Comparison of ENCODE assay signal across 19 cellular contexts in the genomic region with DNA sequence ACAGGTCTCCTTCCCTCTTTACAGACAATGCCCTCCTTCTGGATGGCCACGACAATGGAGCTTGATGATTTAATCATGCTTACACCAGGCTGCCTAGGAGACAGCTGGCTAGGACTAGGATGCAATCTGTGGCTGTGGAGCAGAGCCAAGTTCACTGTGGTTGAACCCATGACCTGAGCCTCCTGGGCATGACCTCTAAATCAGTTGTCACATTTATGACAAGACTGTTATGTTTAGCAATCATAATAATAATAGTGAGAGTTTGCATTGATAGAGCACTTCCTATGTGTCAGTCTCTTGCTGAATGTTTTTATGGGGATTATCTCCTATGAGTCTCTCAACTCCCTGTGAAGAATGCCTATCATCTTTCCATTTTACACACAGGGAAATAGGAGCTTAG.
A peak's percentile ranks its signal among the peaks of the same experiment; 100 is the strongest.
DNase-seq lines count a peak whose midpoint lies in the region; ATAC-seq, FAIRE-seq and TF ChIP-seq lines count a peak whose summit lies in the region.
"Had no signal": no experiment of that assay in that cellular context is flagged by ENCODE, and none has a peak within 500 bp of the region (broad histone marks: within the 10 kb centered on the region; RNA-seq: fewer than 3 reads in every experiment).

No MANE protein-coding gene starts in this region.

- intact Hi-C loops in A673 (cut with micrococcal nuclease; ENCODE audit: unreplicated experiment) (loop anchor here (5.0 kb wide), 1 partner anchor 158 kb away; no protein-coding TSS in a partner anchor), heart right ventricle (cut with DNase I) (no loop called here)
- intact Hi-C loops in CD4-positive, alpha-beta memory T cell (cut with micrococcal nuclease) = no loop called here

- H2BK120ac ChIP-seq in neuronal stem cell (ENCODE audit: low read depth, low read length) = no peak overlapping the region

- ATAC-seq in heart right ventricle = no peak
- ATAC-seq: activated CD4-positive, CD25-positive, alpha-beta regulatory T cell treated with anti-CD3 and anti-CD28 coated beads, Interleukin-2, amount 50 U/mL, for 24 hours; K562 had no signal

- no peak overlapping the region for H3K9ac ChIP-seq in neuronal stem cell (ENCODE audit: low read depth, low read length, poor library complexity)

- H3K36me3 Mint-ChIP-seq in CD4-positive, alpha-beta memory T cell = no peaks in the 10 kb centered on the region
- H3K36me3 Mint-ChIP-seq: natural killer cell treated with Interleukin-12 subunit alpha and Interleukin-12 subunit beta and Interleukin-15 and Interleukin-18, amount 100 ng/mL, for 72 hours had no signal

- H3K4me3 ChIP-seq in A673 (ENCODE audit: low read depth, low read length, poor library complexity, severe bottlenecking) (no peak overlapping the region), BE2C (ENCODE audit: low read depth, low read length) (no peak overlapping the region), WERI-Rb-1 (ENCODE audit: low read depth, low read length) (no peak overlapping the region), heart right ventricle (no peak overlapping the region), neuronal stem cell (ENCODE audit: low read length in 2 of 2) (no peak overlapping the region)
- no peak overlapping the region for H3K4me3 ChIP-seq in CD4-positive, alpha-beta memory T cell (ENCODE audit: low read length in 2 of 2)
- H3K4me3 ChIP-seq: K562, upper lobe of left lung had no signal

- H4K91ac ChIP-seq in neuronal stem cell (ENCODE audit: low read depth, low read length, poor library complexity) = no peak overlapping the region

- no peak overlapping the region for H2AFZ ChIP-seq in neuronal stem cell (ENCODE audit: low read length)

- peak overlapping the region; percentile 54 for H3K27ac ChIP-seq in A673 (ENCODE audit: low read depth, low read length, poor library complexity, severe bottlenecking)
- H3K27ac ChIP-seq in WERI-Rb-1 = peak overlapping the region; percentile 85
- no peak overlapping the region for H3K27ac ChIP-seq in CD4-positive, alpha-beta memory T cell (ENCODE audit: low read depth, low read length)
- H3K27ac ChIP-seq in heart right ventricle = no peak overlapping the region
- H3K27ac ChIP-seq in neuronal stem cell (replicated peaks; ENCODE audit: low read length) = no peak overlapping the region
- H3K27ac ChIP-seq: upper lobe of left lung had no signal

- H3K23ac ChIP-seq in neuronal stem cell (ENCODE audit: low read depth, low read length, poor library complexity) = no peak overlapping the region

- H2BK5ac ChIP-seq in neuronal stem cell (ENCODE audit: low read length) = no peak overlapping the region

- DNase-seq in A673 (ENCODE audit: low spot score) (peak; percentile 75), BE2C (peak; percentile 69), NCI-H2171 (lab: John Stamatoyannopoulos, UW) (peak; percentile 70), WERI-Rb-1 (peak; percentile 73), GM12891 (ENCODE audit: insufficient read length, low spot score) (no peak), heart right ventricle (no peak), neuronal stem cell (ENCODE audit: low spot score) (no peak)
- DNase-seq in CD4-positive, alpha-beta memory T cell = no peak
- DNase-seq: activated effector memory CD4-positive, alpha-beta T cell treated with anti-CD3 and anti-CD28 coated beads, Interleukin-2, amount 50 U/mL, for 16 hours; amniotic stem cell; central memory CD4-positive, alpha-beta T cell; NCI-H187; stimulated activated naive CD4-positive, alpha-beta T cell; upper lobe of left lung had no signal

- H3K4me1 ChIP-seq in A673 (ENCODE audit: insufficient read depth, low read length, poor library complexity, severe bottlenecking) = peaks cover 28% of the 10 kb centered on the region
- peaks cover 19% of the 10 kb centered on the region for H3K4me1 ChIP-seq in BE2C
- H3K4me1 ChIP-seq in CD4-positive, alpha-beta memory T cell (ENCODE audit: insufficient read depth, low read length) = no peaks in the 10 kb centered on the region
- no peaks in the 10 kb centered on the region for H3K4me1 ChIP-seq in heart right ventricle
- no peaks in the 10 kb centered on the region for H3K4me1 ChIP-seq in neuronal stem cell (ENCODE audit: control insufficient read depth in 2 of 2, insufficient read depth in 1 of 2, low read depth in 1 of 2, low read length in 2 of 2)

- no peak for FAIRE-seq in GM12891 (lab: Jason Lieb, UNC)
- FAIRE-seq: GM18507, K562 had no signal

- no peak overlapping the region for H3K4me2 ChIP-seq in neuronal stem cell (ENCODE audit: insufficient read depth, low read length, poor library complexity, severe bottlenecking)

- TF ChIP-seq CTCF in A673 (conservative IDR thresholded peaks at IDR 0.05; ENCODE audit: low read depth, low read length) = no peak
- no peak for TF ChIP-seq CTCF in BE2C (IDR thresholded peaks at IDR 0.05; ENCODE audit: low read depth, low read length)
- no peak for TF ChIP-seq CTCF in WERI-Rb-1 (IDR thresholded peaks at IDR 0.05; ENCODE audit: low read depth, low read length)
- TF ChIP-seq CTCF in heart right ventricle (IDR thresholded peaks at IDR 0.05) = no peak

- H3K27me3 Mint-ChIP-seq in CD4-positive, alpha-beta memory T cell = peaks cover 10% of the 10 kb centered on the region in 2 donors

- POLR2A ChIA-PET in A673 (lab: Charles Lee; ENCODE audit: low non-redundant PET) = no interaction called here
- POLR2A ChIA-PET in CD4-positive, alpha-beta memory T cell (lab: Charles Lee; ENCODE audit: partially characterized antibody) = no interaction called here

- peaks cover 0 to 1% (median 0%) of the 10 kb centered on the region in 8 donors for H3K9me3 Mint-ChIP-seq in CD4-positive, alpha-beta memory T cell
- H3K9me3 Mint-ChIP-seq: natural killer cell treated with Interleukin-12 subunit alpha and Interleukin-12 subunit beta and Interleukin-15 and Interleukin-18, amount 100 ng/mL, for 72 hours had no signal

- no peak overlapping the region for H2BK12ac ChIP-seq in neuronal stem cell (ENCODE audit: low read length)

- WGBS in heart right ventricle, 2 donors = 45 to 63% methylated on average over 1 of the region's 1 CpG
- no CpG with 5 or more reads among the region's 1 CpG for WGBS in neuronal stem cell (ENCODE audit: extremely low coverage in 2 of 2, insufficient read length in 2 of 2, insufficient replicate concordance in 1 of 2), 2 donors

- H3K27ac Mint-ChIP-seq in CD4-positive, alpha-beta memory T cell = no peak overlapping the region
- H3K27ac Mint-ChIP-seq: natural killer cell treated with Interleukin-12 subunit alpha and Interleukin-12 subunit beta and Interleukin-15 and Interleukin-18, amount 100 ng/mL, for 72 hours; progenitor cell of endocrine pancreas had no signal

- no peak overlapping the region for H2BK15ac ChIP-seq in neuronal stem cell (ENCODE audit: low read length)

- no peaks in the 10 kb centered on the region for H3K79me1 ChIP-seq in neuronal stem cell (ENCODE audit: low read depth, low read length)

- no peak overlapping the region for H4K8ac ChIP-seq in neuronal stem cell (ENCODE audit: low read depth, low read length)

- H3K4me1 Mint-ChIP-seq in CD4-positive, alpha-beta memory T cell = no peaks in the 10 kb centered on the region

- H3K36me3 ChIP-seq in A673 (ENCODE audit: insufficient read depth, low read length, poor library complexity, severe bottlenecking) (no peaks in the 10 kb centered on the region), BE2C (no peaks in the 10 kb centered on the region), WERI-Rb-1 (peaks cover 4% of the 10 kb centered on the region; the same call in 1 of the 2 replicates), heart right ventricle (no peaks in the 10 kb centered on the region), neuronal stem cell (replicated peaks in 1 of 2; ENCODE audit: control insufficient read depth in 2 of 2, insufficient read depth in 2 of 2, low read length in 2 of 2) (no peaks in the 10 kb centered on the region)
- H3K36me3 ChIP-seq in CD4-positive, alpha-beta memory T cell (ENCODE audit: insufficient read depth, low read length) = no peaks in the 10 kb centered on the region
- H3K36me3 ChIP-seq: upper lobe of left lung had no signal

- H3K18ac ChIP-seq in neuronal stem cell (ENCODE audit: low read length) = no peak overlapping the region

- no TSS peak for BruUV-seq in A673 (replicated peaks; lab: Mats Ljungman, UMichigan)

- no peak overlapping the region for H3K4ac ChIP-seq in neuronal stem cell (ENCODE audit: low read length)

- TF ChIP-seq POLR2A in GM12891 (IDR thresholded peaks at IDR 0.05; ENCODE audit: low read depth, low read length) = no peak

- no peak overlapping the region for H3K14ac ChIP-seq in neuronal stem cell (ENCODE audit: low read length)

- no peaks in the 10 kb centered on the region for H3K27me3 ChIP-seq in A673 (replicated peaks; ENCODE audit: insufficient read depth, low read depth, low read length, poor library complexity)
- H3K27me3 ChIP-seq in BE2C = no peaks in the 10 kb centered on the region
- no peaks in the 10 kb centered on the region for H3K27me3 ChIP-seq in WERI-Rb-1 (ENCODE audit: insufficient read depth, low read depth, severe bottlenecking)
- no peaks in the 10 kb centered on the region for H3K27me3 ChIP-seq in CD4-positive, alpha-beta memory T cell (ENCODE audit: insufficient read depth, low read length)
- H3K27me3 ChIP-seq in heart right ventricle = peaks cover 0 to 3% (median 0%) of the 10 kb centered on the region in 7 donors
- H3K27me3 ChIP-seq in neuronal stem cell (ENCODE audit: control insufficient read depth in 3 of 3, insufficient read depth in 3 of 3, low read depth in 1 of 3, low read length in 3 of 3) = peaks cover 0 to 8% (median 0%) of the 10 kb centered on the region in 3 experiments
- H3K27me3 ChIP-seq: upper lobe of left lung had no signal

- no peaks in the 10 kb centered on the region for H3K9me3 ChIP-seq in A673 (ENCODE audit: low read depth, low read length, poor library complexity, severe bottlenecking)
- peaks cover 2% of the 10 kb centered on the region; the same call in 1 of the 2 replicates for H3K9me3 ChIP-seq in BE2C
- peaks cover 15% of the 10 kb centered on the region for H3K9me3 ChIP-seq in WERI-Rb-1 (ENCODE audit: severe bottlenecking)
- no peaks in the 10 kb centered on the region for H3K9me3 ChIP-seq in CD4-positive, alpha-beta memory T cell (ENCODE audit: control insufficient read depth in 1 of 2, low read length in 2 of 2)
- H3K9me3 ChIP-seq in heart right ventricle = no peaks in the 10 kb centered on the region
- no peaks in the 10 kb centered on the region for H3K9me3 ChIP-seq in neuronal stem cell (replicated peaks in 1 of 2; ENCODE audit: control insufficient read depth in 2 of 2, insufficient read depth in 1 of 2, low read depth in 1 of 2, low read length in 2 of 2)
- H3K9me3 ChIP-seq: upper lobe of left lung had no signal

- H3K4me3 Mint-ChIP-seq in CD4-positive, alpha-beta memory T cell = no peak overlapping the region
- H3K4me3 Mint-ChIP-seq: natural killer cell treated with Interleukin-12 subunit alpha and Interleukin-12 subunit beta and Interleukin-15 and Interleukin-18, amount 100 ng/mL, for 72 hours had no signal

- CTCF ChIA-PET in A673 (lab: Charles Lee) = no interaction called here
- CTCF ChIA-PET in CD4-positive, alpha-beta memory T cell (lab: Charles Lee; ENCODE audit: partially characterized antibody) = interaction anchor here (0.6 to 8.1 kb wide), 16 partner anchors 9 to 902 kb away, joined by 3 to 187 read pairs (median 4); no protein-coding TSS in a partner anchor

- H2AK5ac ChIP-seq in neuronal stem cell (ENCODE audit: low read depth, low read length) = no peak overlapping the region

TF ChIP-seq in GM12891, 5 proteins besides CTCF, POLR2A, EP300 and RAD21 (continues in another document):
- TF ChIP-seq PAX5 (IDR thresholded peaks at IDR 0.05; ENCODE audit: insufficient read depth, low read length, severe bottlenecking) = no peak

Comparison
In these comparisons a context has a peak if more than half of its experiments do, and no peak if none do; other contexts are left out.
1. DNase-seq: peak in A673 (single experiment), BE2C (single experiment), NCI-H2171 (single experiment) and WERI-Rb-1 (single experiment); none in CD4-positive, alpha-beta memory T cell (0 of 5), GM12891 (single experiment), heart right ventricle (0 of 2) and neuronal stem cell (single experiment).
2. H3K27ac ChIP-seq: peak in A673 (single experiment) and WERI-Rb-1 (single experiment); none in CD4-positive, alpha-beta memory T cell (single experiment), heart right ventricle (0 of 10) and neuronal stem cell (single experiment).